In the genomic region with DNA sequence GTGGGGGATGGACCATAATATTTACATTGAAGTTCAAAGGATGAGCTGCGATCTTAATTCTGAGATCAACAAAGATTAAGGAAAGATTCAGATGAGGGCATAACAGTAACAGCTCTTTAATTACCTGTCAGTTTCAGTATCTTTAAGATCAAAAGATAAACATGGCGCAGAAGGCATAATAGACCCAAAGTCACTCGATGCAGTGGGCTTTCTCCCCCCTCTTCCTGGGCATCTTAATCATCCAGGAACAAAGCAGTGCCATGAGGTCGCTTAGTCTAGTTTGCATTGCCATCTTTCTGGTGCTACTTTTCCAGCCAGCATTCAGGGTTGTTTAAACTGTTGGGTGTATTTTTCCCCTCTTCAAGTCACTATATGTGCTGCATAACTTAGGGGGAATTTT, we compare ENCODE assay signal across 18 cellular contexts.
"Had no signal": no experiment of that assay in that cellular context is flagged by ENCODE, and none has a peak within 500 bp of the region (broad histone marks: within the 10 kb centered on the region; RNA-seq: fewer than 3 reads in every experiment).

No MANE protein-coding gene starts in this region.

- H3K27ac Mint-ChIP-seq: activated CD4-positive, alpha-beta T cell treated with anti-CD3 and anti-CD28 coated beads, Interleukin-2, amount 10 ng/mL, durations not matched to agents 24 days and 14 days; activated naive CD8-positive, alpha-beta T cell; stimulated activated naive B cell treated with anti-CD40 and anti-IgM and Interleukin-4, amounts not matched to agents 10 μg/mL and 1 μg/mL and 100 μg/mL, for 72 hours; T-helper 1 cell treated with Interleukin-12 subunit alpha and Interleukin-12 subunit beta and Interleukin-4 antibody, amounts not matched to agents 30 μg/mL and 1 μg/mL, for 36 hours had no signal

- H3K36me3 ChIP-seq: colonic mucosa, esophagus squamous epithelium, tibial artery, vagina had no signal

- H3K4me1 ChIP-seq: colonic mucosa, foreskin keratinocyte, pancreas, tibial artery had no signal

- H3K4me1 Mint-ChIP-seq: activated CD4-positive, alpha-beta T cell treated with anti-CD3 and anti-CD28 coated beads, Interleukin-2, amount 10 ng/mL, durations not matched to agents 24 days and 14 days had no signal

- H3K9me3 ChIP-seq: body of pancreas, colonic mucosa, esophagus squamous epithelium, pancreas, tibial artery, vagina had no signal

- H3K9me3 Mint-ChIP-seq: activated CD4-positive, alpha-beta T cell treated with anti-CD3 and anti-CD28 coated beads, Interleukin-2, amount 10 ng/mL, durations not matched to agents 24 days and 14 days; stimulated activated naive B cell treated with anti-CD40 and anti-IgM and Interleukin-4, amounts not matched to agents 10 μg/mL and 1 μg/mL and 100 μg/mL, for 72 hours; T-helper 1 cell treated with Interleukin-12 subunit alpha and Interleukin-12 subunit beta and Interleukin-4 antibody, amounts not matched to agents 30 μg/mL and 1 μg/mL, for 36 hours had no signal

- H3K27ac ChIP-seq: body of pancreas, colonic mucosa, esophagus squamous epithelium, foreskin keratinocyte, pancreas, tibial artery, vagina had no signal

- H3K4me3 Mint-ChIP-seq: activated CD4-positive, alpha-beta T cell treated with anti-CD3 and anti-CD28 coated beads, Interleukin-2, amount 10 ng/mL, durations not matched to agents 24 days and 14 days; activated naive CD8-positive, alpha-beta T cell; stimulated activated naive B cell treated with anti-CD40 and anti-IgM and Interleukin-4, amounts not matched to agents 10 μg/mL and 1 μg/mL and 100 μg/mL, for 72 hours; T-helper 1 cell treated with Interleukin-12 subunit alpha and Interleukin-12 subunit beta and Interleukin-4 antibody, amounts not matched to agents 30 μg/mL and 1 μg/mL, for 36 hours had no signal

- H3K36me3 Mint-ChIP-seq: activated naive CD8-positive, alpha-beta T cell; stimulated activated naive B cell treated with anti-CD40 and anti-IgM and Interleukin-4, amounts not matched to agents 10 μg/mL and 1 μg/mL and 100 μg/mL, for 72 hours had no signal

- H3K27me3 ChIP-seq: body of pancreas, colonic mucosa, foreskin keratinocyte, pancreas, vagina had no signal

- DNase-seq: activated CD4-positive, alpha-beta T cell treated with anti-CD3 and anti-CD28 coated beads, Interleukin-2, amount 10 ng/mL, durations not matched to agents 24 days and 14 days; activated CD8-positive, alpha-beta memory T cell treated with anti-CD3 and anti-CD28 coated beads, Interleukin-2, amount 50 U/mL, for 48 hours; activated gamma-delta T cell treated with Interleukin-2 at 50 U/mL for 16 hours; central memory CD4-positive, alpha-beta T cell; colonic mucosa; esophagus squamous epithelium; kidney glomerular epithelial cell; mesendoderm; pancreas; stimulated activated CD4-positive, alpha-beta T cell treated with anti-CD3 and anti-CD28 coated beads, Interleukin-12 subunit alpha, Interleukin-12 subunit beta, amount 100 ng/mL, for 4 hours; stimulated activated CD4-positive, alpha-beta T cell treated with anti-CD3 and anti-CD28 coated beads, Interleukin-2, amount 100 ng/mL, for 24 hours; stimulated activated naive B cell treated with anti-CD40 and anti-IgM and Interleukin-4, amounts not matched to agents 10 μg/mL and 1 μg/mL and 100 μg/mL, for 72 hours; tibial artery had no signal

- H3K4me3 ChIP-seq: body of pancreas, colonic mucosa, esophagus squamous epithelium, pancreas, tibial artery, vagina had no signal
